Comparison of ENCODE assay signal across 20 cellular contexts in the genomic region with DNA sequence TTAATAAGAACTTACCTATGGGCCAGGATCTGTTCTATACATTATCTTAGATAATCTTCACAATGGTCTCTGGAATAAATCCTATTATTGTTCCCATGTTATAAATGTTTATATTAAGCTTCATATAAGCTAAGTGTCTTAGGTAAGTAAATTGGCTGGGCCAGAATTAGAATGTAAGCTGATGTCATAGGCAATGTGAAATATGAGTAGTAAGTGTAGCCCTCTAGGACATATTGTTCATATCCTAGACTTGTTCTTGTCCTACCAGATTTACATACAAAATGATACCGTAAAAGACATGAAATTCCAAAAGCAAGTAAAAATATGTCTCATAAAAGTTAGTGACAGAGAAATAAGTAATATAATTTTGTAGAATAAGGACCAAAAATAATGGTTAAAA.
DNase-seq lines count a peak whose midpoint lies in the region; ATAC-seq, FAIRE-seq and TF ChIP-seq lines count a peak whose summit lies in the region.
"Had no signal": no experiment of that assay in that cellular context is flagged by ENCODE, and none has a peak within 500 bp of the region (broad histone marks: within the 10 kb centered on the region; RNA-seq: fewer than 3 reads in every experiment).

No MANE protein-coding gene starts in this region.

- no peak overlapping the region for H2AFZ ChIP-seq in PC-3 (ENCODE audit: low read length)
- H2AFZ ChIP-seq: GM23338 had no signal

- POLR2A ChIA-PET in PC-3 (lab: Charles Lee; ENCODE audit: unreplicated experiment), result no interaction called here

- H3F3A ChIP-seq in PC-3 (ENCODE audit: low read length, unreplicated experiment), result no peaks in the 10 kb centered on the region

- peak; percentile 19 for DNase-seq in DMS53 (lab: John Stamatoyannopoulos, UW)
- DNase-seq in DMS53 treated with DMSO at 0.1 percent for 48 hours (lab: John Stamatoyannopoulos, UW; ENCODE audit: unreplicated experiment), result no peak
- DNase-seq in PC-3, result peak; percentile 15
- DNase-seq in epithelial cell of esophagus (ENCODE audit: low read depth), result peak; percentile 51
- DNase-seq in kidney, result no peak
- DNase-seq in activated gamma-delta T cell (lab: John Stamatoyannopoulos, UW), result no peak
- DNase-seq in GF-D8 (lab: John Stamatoyannopoulos, UW), result no peak
- DNase-seq: Caco-2; CD4-positive, CD25-positive, alpha-beta regulatory T cell; CD8-positive, alpha-beta T cell; DMS153; DMS79 treated with DMSO at 0.1 percent for 48 hours; H9 had no signal

- no TSS peak for BruUV-seq in PC-3 (replicated peaks; lab: Mats Ljungman, UMichigan)

- ATAC-seq in PC-3, result no peak
- ATAC-seq: CD8-positive, alpha-beta T cell; GM23338; HCT116 had no signal

- H3K9me3 ChIP-seq in PC-3 (ENCODE audit: low read length) (no peaks in the 10 kb centered on the region), kidney (ENCODE audit: control insufficient read depth in 1 of 2, low read length in 2 of 2) (no peaks in the 10 kb centered on the region)
- H3K9me3 ChIP-seq: BLaER1, Caco-2 had no signal

- H3K27me3 ChIP-seq in PC-3 (ENCODE audit: low read length), result no peaks in the 10 kb centered on the region
- H3K27me3 ChIP-seq: BLaER1 had no signal

- H3K4me3 ChIP-seq in PC-3 (ENCODE audit: low read length), result no peak overlapping the region
- H3K4me3 ChIP-seq in epithelial cell of esophagus (ENCODE audit: low read length), result no peak overlapping the region
- H3K4me3 ChIP-seq in kidney (ENCODE audit: low read length in 2 of 2), result no peak overlapping the region
- H3K4me3 ChIP-seq: BLaER1, GM23338 had no signal

- H3K79me2 ChIP-seq in PC-3 (ENCODE audit: low read length), result no peaks in the 10 kb centered on the region

- TF ChIP-seq CTCF in PC-3 (conservative IDR thresholded peaks at IDR 0.05; ENCODE audit: low read depth, low read length) (no peak), epithelial cell of esophagus (IDR thresholded peaks at IDR 0.05; ENCODE audit: insufficient read depth, low read depth, low read length, missing control alignments) (no peak), kidney (IDR thresholded peaks at IDR 0.05; ENCODE audit: borderline replicate concordance, extremely low read depth, insufficient read depth) (no peak)

- no peak overlapping the region for H3K4me2 ChIP-seq in PC-3 (ENCODE audit: low read length)
- H3K4me2 ChIP-seq: BLaER1, GM23338 had no signal

- intact Hi-C loops in PC-3 (cut with micrococcal nuclease) (loop anchor here (5.0 kb wide), 1 partner anchor 233 kb away; no protein-coding TSS in a partner anchor), kidney (cut with DNase I) (no loop called here)

- H3K36me3 ChIP-seq in PC-3 (ENCODE audit: low read depth, low read length) (no peaks in the 10 kb centered on the region), kidney (ENCODE audit: control insufficient read depth in 1 of 2, insufficient read depth in 2 of 2, low read length in 2 of 2) (no peaks in the 10 kb centered on the region)
- H3K36me3 ChIP-seq: BLaER1 had no signal

- H3K27ac ChIP-seq in PC-3 (ENCODE audit: low read length) (no peak overlapping the region), kidney (ENCODE audit: low read depth in 2 of 2, low read length in 2 of 2) (no peak overlapping the region)
- H3K27ac ChIP-seq: 22Rv1, BLaER1, C4-2B had no signal

- CTCF ChIA-PET in PC-3 (lab: Charles Lee), result no interaction called here

- no peaks in the 10 kb centered on the region for H3K9me2 ChIP-seq in PC-3 (replicated peaks; ENCODE audit: low read length)

- no peaks in the 10 kb centered on the region for H4K20me1 ChIP-seq in PC-3 (ENCODE audit: low read length)
- H4K20me1 ChIP-seq: BLaER1 had no signal

- H3K4me1 ChIP-seq in PC-3 (ENCODE audit: insufficient read depth, low read length) (peaks cover 19% of the 10 kb centered on the region), kidney (ENCODE audit: control insufficient read depth in 1 of 2, insufficient read depth in 1 of 2, low read depth in 1 of 2, low read length in 2 of 2) (no peaks in the 10 kb centered on the region)
- H3K4me1 ChIP-seq: Caco-2 had no signal

- H3K9ac ChIP-seq in PC-3 (ENCODE audit: low read length) (no peak overlapping the region), kidney (ENCODE audit: low read length in 2 of 2) (no peak overlapping the region)
- H3K9ac ChIP-seq: BLaER1 had no signal

- FAIRE-seq in kidney (lab: Jason Lieb, UNC), result peak; percentile 19
- FAIRE-seq: GM12892, GM19239 had no signal

Comparison
In these comparisons a context has a peak if more than half of its experiments do, and no peak if none do; other contexts are left out.
1. DNase-seq: peak in DMS53 (single experiment), PC-3 (single experiment) and epithelial cell of esophagus (single experiment); none in DMS53 treated with DMSO at 0.1 percent for 48 hours (single experiment), kidney (single experiment), activated gamma-delta T cell (single experiment) and GF-D8 (single experiment).